8 cellular contexts compared by ENCODE assay signal in genomic region chrX:135522132-135522530, GRCh38. TPM values are rescaled to one million over a fixed set of nuclear protein-coding genes. Genes with fewer than 3 reads are reported as not detected.
DNase-seq lines count a peak whose midpoint lies in the region; ATAC-seq, FAIRE-seq and TF ChIP-seq lines count a peak whose summit lies in the region.

No MANE protein-coding gene starts in this region.

- H3K9me3 ChIP-seq in left ventricle myocardium inferior (replicated peaks), result no peaks in the 10 kb centered on the region
- no peaks in the 10 kb centered on the region for H3K9me3 ChIP-seq in GM12878 (replicated peaks; ENCODE audit: control insufficient read depth, insufficient read depth, low read length)
- H3K9me3 ChIP-seq in mesenchymal stem cell (ENCODE audit: control insufficient read depth, low read length), result no peaks in the 10 kb centered on the region
- no peaks in the 10 kb centered on the region for H3K9me3 ChIP-seq in uterus

- H3K27ac ChIP-seq in left ventricle myocardium inferior (replicated peaks), result peak overlapping the region; percentile 91
- peak overlapping the region; percentile 55 for H3K27ac ChIP-seq in GM12878 (ENCODE audit: control insufficient read depth, insufficient read depth)
- peak overlapping the region; percentile 90 for H3K27ac ChIP-seq in mesenchymal stem cell (ENCODE audit: low read length, poor library complexity, severe bottlenecking)
- H3K27ac ChIP-seq in uterus, result peak overlapping the region; percentile 81 to 96

- RAD21 ChIA-PET in GM12878 (lab: Charles Lee; ENCODE audit: unreplicated experiment), result interaction anchor here (0.9 to 1.4 kb wide), 2 partner anchors 34 to 35 kb away, joined by 3 read pairs; no protein-coding TSS in a partner anchor

- H3K4me3 ChIP-seq in left ventricle myocardium inferior (peak overlapping the region; percentile 76), GM12878 (peak overlapping the region; percentile 62), mesenchymal stem cell (ENCODE audit: insufficient read depth in 1 of 2, low read depth in 1 of 2, low read length in 2 of 2) (peak overlapping the region; percentile 50 to 83), uterus (peak overlapping the region; percentile 36 to 47)

- ATAC-seq in Right ventricle myocardium superior (ENCODE audit: poor library complexity) (no peak), GM12878 (no peak), HG03460 (IDR thresholded peaks at IDR 0.05; ENCODE audit: unreplicated experiment) (no peak)

- peaks cover 3% of the 10 kb centered on the region for H3K79me1 ChIP-seq in mesenchymal stem cell (replicated peaks; ENCODE audit: low read length, poor library complexity, severe bottlenecking)

- no peak overlapping the region for H3K4ac ChIP-seq in mesenchymal stem cell (ENCODE audit: low read depth in 1 of 2, low read length in 2 of 2)

- TF ChIP-seq EP300 in GM12878 (IDR thresholded peaks at IDR 0.05; ENCODE audit: borderline replicate concordance in 1 of 2, control insufficient read depth in 1 of 2, low read depth in 2 of 2, low read length in 2 of 2), result no peak

- no peak overlapping the region for H3K23ac ChIP-seq in mesenchymal stem cell (ENCODE audit: low read length in 2 of 2)

- no peak overlapping the region for H2BK5ac ChIP-seq in mesenchymal stem cell (ENCODE audit: low read depth, low read length, poor library complexity, severe bottlenecking)

- H3K27me3 ChIP-seq in left ventricle myocardium inferior (ENCODE audit: low read depth) (no peaks in the 10 kb centered on the region), GM12878 (replicated peaks in 1 of 2; ENCODE audit: control insufficient read depth in 2 of 2, insufficient read depth in 2 of 2, low read length in 1 of 2) (no peaks in the 10 kb centered on the region), mesenchymal stem cell (ENCODE audit: control insufficient read depth in 1 of 2, insufficient read depth in 1 of 2, low read length in 2 of 2) (no peaks in the 10 kb centered on the region), uterus (no peaks in the 10 kb centered on the region)

- no peak overlapping the region for H2BK120ac ChIP-seq in mesenchymal stem cell (ENCODE audit: low read depth, low read length)

- H4K8ac ChIP-seq in mesenchymal stem cell (ENCODE audit: low read length), result no peak overlapping the region

- H2AK5ac ChIP-seq in mesenchymal stem cell (ENCODE audit: low read length, severe bottlenecking), result no peak overlapping the region

- no peak overlapping the region for H2BK15ac ChIP-seq in mesenchymal stem cell (ENCODE audit: low read depth, poor library complexity, severe bottlenecking)

- H3K18ac ChIP-seq in mesenchymal stem cell (ENCODE audit: low read depth in 1 of 2, low read length in 2 of 2), result peak overlapping the region; percentile 14 to 28

- BruUV-seq in GM12878 (replicated peaks; lab: Mats Ljungman, UMichigan), result no TSS peak

- H2AFZ ChIP-seq in GM12878 (ENCODE audit: control insufficient read depth, low read depth, low read length) (0 out of 2 replicates have a peak overlapping the region, but pooled peaks have one; percentile 20), mesenchymal stem cell (ENCODE audit: low read depth, low read length) (no peak overlapping the region)

- no peak for FAIRE-seq in GM12878 (lab: Jason Lieb, UNC)

- H3K79me2 ChIP-seq in GM12878 (ENCODE audit: control insufficient read depth, insufficient read depth, low read length), result peaks cover 11% of the 10 kb centered on the region

- peak overlapping the region; percentile 31 for H3K4me2 ChIP-seq in GM12878 (ENCODE audit: control insufficient read depth, insufficient read depth)
- peak overlapping the region; percentile 27 for H3K4me2 ChIP-seq in mesenchymal stem cell (ENCODE audit: low read length, poor library complexity, severe bottlenecking)

- no peak overlapping the region for H2BK12ac ChIP-seq in mesenchymal stem cell (ENCODE audit: low read length in 2 of 2)

- H3K9ac ChIP-seq in GM12878 (ENCODE audit: control insufficient read depth, insufficient read depth, low read length), result peak overlapping the region; percentile 32
- peak overlapping the region; percentile 96 for H3K9ac ChIP-seq in mesenchymal stem cell (ENCODE audit: low read length)

- intact Hi-C loops in left ventricle myocardium inferior (cut with micrococcal nuclease), result no loop called here
- intact Hi-C loops in Right ventricle myocardium superior (cut with DNase I), result no loop called here
- intact Hi-C loops in GM12878 (cut with micrococcal nuclease; ENCODE audit: unreplicated experiment), result no loop called here
- intact Hi-C loops in uterus (cut with DNase I; ENCODE audit: low total_unique reads), result no loop called here

- CTCF ChIA-PET in GM12878 (lab: Yijun Ruan, JAX), result interaction anchor here (1.3 to 2.7 kb wide), 2 partner anchors 10 to 34 kb away, joined by 5 to 11 read pairs; no protein-coding TSS in a partner anchor

- no peak for TF ChIP-seq POLR2A in GM12878 (IDR thresholded peaks at IDR 0.05; ENCODE audit: low read depth, low read length)
- TF ChIP-seq POLR2A in uterus (IDR thresholded peaks at IDR 0.05), result no peak

- DNase-seq in left ventricle myocardium inferior (no peak), Right ventricle myocardium superior (no peak), GM12878 (ENCODE audit: low read depth, low spot score) (no peak), mesenchymal stem cell (no peak), uterus (no peak), NCI-H187 treated with DMSO at 0.1 percent for 48 hours (lab: John Stamatoyannopoulos, UW) (no peak), NCI-H2196 (lab: John Stamatoyannopoulos, UW; ENCODE audit: unreplicated experiment) (no peak)

- H3K14ac ChIP-seq in mesenchymal stem cell (ENCODE audit: low read length in 2 of 2), result no peak overlapping the region

- in situ Hi-C loops in GM12878 (cut with MboI), result no loop called here

- H3K4me1 ChIP-seq in left ventricle myocardium inferior (peaks cover 8% of the 10 kb centered on the region), GM12878 (ENCODE audit: control insufficient read depth, insufficient read depth, low read length) (no peaks in the 10 kb centered on the region), mesenchymal stem cell (ENCODE audit: control insufficient read depth, insufficient read depth, low read depth, low read length) (peaks cover 1% of the 10 kb centered on the region), uterus (no peaks in the 10 kb centered on the region)

- SMC1A ChIA-PET in GM12878 (lab: Charles Lee; ENCODE audit: uncharacterized antibody, unreplicated experiment), result interaction anchor here (0.8 to 1.7 kb wide), 7 partner anchors 9 to 36 kb away, joined by 3 to 11 read pairs (median 4); no protein-coding TSS in a partner anchor

- POLR2A ChIA-PET in GM12878 (lab: Charles Lee), result interaction anchor here (0.8 to 1.7 kb wide), 2 partner anchors 10 to 23 kb away, joined by 3 to 15 read pairs; no protein-coding TSS in a partner anchor

- H4K20me1 ChIP-seq in GM12878 (ENCODE audit: control insufficient read depth, insufficient read depth), result no peaks in the 10 kb centered on the region

- WGBS in GM12878 (ENCODE audit: insufficient coverage, insufficient replicate concordance, low lambda C conversion rate, missing lambda C conversion rate), result 42% methylated on average over 9 of the region's 9 CpGs
- 0% methylated on average over 2 of the region's 9 CpGs for WGBS in mesenchymal stem cell

- no peak overlapping the region for H4K91ac ChIP-seq in mesenchymal stem cell (ENCODE audit: low read length)

- H3K36me3 ChIP-seq in left ventricle myocardium inferior, result no peaks in the 10 kb centered on the region
- H3K36me3 ChIP-seq in GM12878 (ENCODE audit: control insufficient read depth in 2 of 2, insufficient read depth in 2 of 2, low read length in 1 of 2), result no peaks in the 10 kb centered on the region
- no peaks in the 10 kb centered on the region for H3K36me3 ChIP-seq in mesenchymal stem cell (ENCODE audit: control insufficient read depth in 1 of 2, insufficient read depth in 2 of 2, low read depth in 1 of 2, low read length in 2 of 2)
- H3K36me3 ChIP-seq in uterus, result no peaks in the 10 kb centered on the region

- TF ChIP-seq CTCF in left ventricle myocardium inferior (IDR thresholded peaks at IDR 0.05; ENCODE audit: borderline replicate concordance), result no peak
- no peak for TF ChIP-seq CTCF in GM12878 (IDR thresholded peaks at IDR 0.05 in 2 of 3, conservative IDR thresholded peaks at IDR 0.05 in 1 of 3; ENCODE audit: control insufficient read depth in 2 of 3, extremely low read depth in 1 of 3, insufficient read depth in 1 of 3, low read depth in 3 of 3, low read length in 3 of 3)
- TF ChIP-seq CTCF in uterus (IDR thresholded peaks at IDR 0.05), result no peak

- TF ChIP-seq RAD21 in GM12878 (IDR thresholded peaks at IDR 0.05; ENCODE audit: insufficient read depth, low read depth, low read length), result no peak

RNA-seq across cellular contexts. Expression of gene INTS6L, which starts 1.7 kb away (rescaled TPM):
- total RNA-seq in left ventricle myocardium inferior, result 2.3 TPM
- 2.4 TPM for total RNA-seq in Right ventricle myocardium superior
- 101 and 106 TPM in 2 replicates for total RNA-seq in GM12878 (2013; cell fraction: nucleolus; rRNA removed)
- 14.1 and 16.1 TPM in 2 replicates for total RNA-seq in GM12878 (2014; rRNA removed)
- 18.7 and 20.8 TPM in 2 replicates for total RNA-seq in GM12878 (2014; rRNA removed; fragmentation: Illumina TruSeq; extraction: Trizol)
- 14.2 and 16.6 TPM in 2 replicates for total RNA-seq in GM12878 (2021)
- polyA plus RNA-seq in GM12878 (2011; ENCODE audit: low read depth), result 14.5 TPM
- 84.9 and 137 TPM in 2 replicates for polyA plus RNA-seq in GM12878 (2011; rRNA removed)
- 28.7 and 29.9 TPM in 2 replicates for polyA plus RNA-seq in GM12878 (2011; cell fraction: cytosol; rRNA removed)
- polyA plus RNA-seq in GM12878 (2011; cell fraction: nucleus; rRNA removed), result 218 and 262 TPM in 2 replicates
- 16.1 and 17.6 TPM in 2 replicates for polyA plus RNA-seq in GM12878 (2012)
- 25.1 and 34.2 TPM in 2 replicates for polyA plus RNA-seq in GM12878 (2014; fragmentation: Illumina TruSeq; extraction: Trizol)
- polyA plus RNA-seq in GM12878 (2014; fragmentation: Nextera tagmentation; extraction: Ambion mirVana), result 10 to 100 TPM in 1 of 2 experiments, 1 to 10 TPM in 1; 4.9 to 10.5 TPM
- polyA plus RNA-seq in GM12878 (2014; rRNA removed), result 20.8 and 20.9 TPM in 2 replicates
- polyA plus RNA-seq in GM12878 (2016; fragmentation: Nextera tagmentation; extraction: Ambion mirVana), result 1 to 10 TPM; 7.5 to 9.2 TPM
- 41.2 and 41.6 TPM in 2 replicates for polyA minus RNA-seq in GM12878 (2011; rRNA and poly(A)+ RNA removed)
- polyA minus RNA-seq in GM12878 (2011; cell fraction: cytosol; rRNA and poly(A)+ RNA removed), result 12.0 and 16.8 TPM in 2 replicates
- 61.1 and 73.0 TPM in 2 replicates for polyA minus RNA-seq in GM12878 (2011; cell fraction: nucleus; rRNA and poly(A)+ RNA removed)
- 6.3 TPM for polyA plus RNA-seq in mesenchymal stem cell (2013, experiment 1 of 2)
- 6.0 TPM for polyA plus RNA-seq in mesenchymal stem cell (2013, experiment 2 of 2)
- 10 to 100 TPM; 14.4 to 26.1 (median 22.6) TPM for total RNA-seq in uterus
